ENCODE assay signal across 8 cellular contexts in the genomic region with DNA sequence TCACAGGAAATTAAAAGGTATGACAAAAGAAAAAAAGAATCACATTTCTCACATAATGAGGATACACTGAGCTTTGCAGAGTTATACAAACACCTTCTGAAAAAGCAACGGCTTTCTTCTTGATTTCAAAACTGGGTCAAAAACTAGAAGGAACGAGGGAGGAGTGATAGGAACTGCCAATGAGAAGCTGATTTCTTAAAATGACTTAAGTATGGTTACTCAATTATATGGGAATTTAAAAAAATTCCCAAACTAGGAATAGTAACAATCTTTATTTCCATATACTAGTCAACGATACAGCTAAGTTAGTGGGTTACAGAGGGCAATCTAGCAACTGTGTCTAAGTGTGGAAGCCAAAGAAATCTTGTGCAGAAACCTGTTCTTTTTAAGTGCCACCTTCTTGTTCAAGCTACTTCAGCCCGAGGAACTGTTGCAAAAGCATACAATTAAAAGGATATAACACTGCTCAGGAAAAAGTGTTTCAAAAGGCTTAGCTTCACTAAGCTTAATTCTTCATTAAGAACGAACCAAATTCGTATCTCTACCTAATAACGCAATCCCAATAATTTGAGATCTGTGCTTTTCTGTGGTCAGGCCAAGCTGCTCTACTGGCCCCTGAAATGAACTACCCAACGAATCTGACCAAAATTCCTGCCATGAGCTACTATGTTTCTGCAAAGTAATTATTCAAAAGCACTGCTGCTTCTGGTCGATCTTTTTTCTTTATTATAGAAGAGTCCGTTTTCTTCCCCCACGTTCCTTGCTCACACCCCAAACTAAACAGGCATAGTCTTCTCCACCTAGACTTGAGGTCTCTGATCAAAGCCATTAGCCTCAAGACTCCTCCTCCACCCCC. TPM values are rescaled to one million over a fixed set of nuclear protein-coding genes. Genes with fewer than 3 reads are reported as not detected.
DNase-seq lines count a peak whose midpoint lies in the region; ATAC-seq and TF ChIP-seq lines count a peak whose summit lies in the region.

No MANE protein-coding gene starts in this region.

- peaks cover 0 to 14% of the 10 kb centered on the region in 2 donors for H3K36me3 Mint-ChIP-seq in CD4-positive, alpha-beta memory T cell
- H3K36me3 Mint-ChIP-seq in naive B cell, result peaks cover 0 to 4% of the 10 kb centered on the region in 2 donors

- H2AFZ ChIP-seq in Karpas-422 (ENCODE audit: low read length), result no peak overlapping the region

- H3K4me3 ChIP-seq in CD4-positive, alpha-beta memory T cell (ENCODE audit: low read length in 2 of 2), result peak overlapping the region; percentile 80 to 81
- H3K4me3 ChIP-seq in Karpas-422 (ENCODE audit: low read length) (peak overlapping the region; percentile 91), cardiac fibroblast (replicated peaks in 1 of 2; ENCODE audit: low read depth in 2 of 2, low read length in 2 of 2) (peak overlapping the region; percentile 72 to 85), aorta (ENCODE audit: low read length in 2 of 2) (peak overlapping the region in 1 of 2 donors; percentile 89)

- no peaks in the 10 kb centered on the region for H3K9me2 ChIP-seq in Karpas-422 (replicated peaks; ENCODE audit: insufficient read depth, low read length)

- no peaks in the 10 kb centered on the region for H4K20me1 ChIP-seq in Karpas-422 (ENCODE audit: insufficient read depth, low read depth, low read length)

- ATAC-seq in naive B cell (ENCODE audit: low read depth in 2 of 2) (no peak), GM18907 (IDR thresholded peaks at IDR 0.05; ENCODE audit: unreplicated experiment) (no peak), aorta (ENCODE audit: low FRiP score) (no peak)

- peaks cover 0 to 2% (median 0%) of the 10 kb centered on the region in 8 donors for H3K9me3 Mint-ChIP-seq in CD4-positive, alpha-beta memory T cell
- H3K9me3 Mint-ChIP-seq in naive B cell, result no peaks in the 10 kb centered on the region

- H3K27me3 ChIP-seq in CD4-positive, alpha-beta memory T cell (ENCODE audit: insufficient read depth, low read length), result no peaks in the 10 kb centered on the region
- no peaks in the 10 kb centered on the region for H3K27me3 ChIP-seq in Karpas-422 (ENCODE audit: low read length)
- no peaks in the 10 kb centered on the region for H3K27me3 ChIP-seq in aorta (ENCODE audit: control insufficient read depth in 1 of 2, insufficient read depth in 2 of 2, low read length in 1 of 2)

- H3K36me3 ChIP-seq in CD4-positive, alpha-beta memory T cell (ENCODE audit: insufficient read depth, low read length), result no peaks in the 10 kb centered on the region
- H3K36me3 ChIP-seq in Karpas-422 (ENCODE audit: insufficient read depth, low read length) (no peaks in the 10 kb centered on the region), aorta (ENCODE audit: control insufficient read depth in 1 of 2, insufficient read depth in 2 of 2, low read length in 1 of 2) (no peaks in the 10 kb centered on the region)

- peak overlapping the region; percentile 96 for H3K9ac ChIP-seq in Karpas-422 (ENCODE audit: low read length)

- WGBS in aorta, 2 donors, result 32 to 41% methylated on average over 11 of the region's 11 CpGs

- H3K4me1 Mint-ChIP-seq in CD4-positive, alpha-beta memory T cell, result peaks cover 53 to 82% (median 73%) of the 10 kb centered on the region in 4 donors
- peaks cover 71 to 80% (median 77%) of the 10 kb centered on the region in 3 donors for H3K4me1 Mint-ChIP-seq in naive B cell

- H3K27ac ChIP-seq in CD4-positive, alpha-beta memory T cell (ENCODE audit: low read depth, low read length), result peak overlapping the region; percentile 87
- H3K27ac ChIP-seq in Karpas-422 (ENCODE audit: low read length) (peak overlapping the region; percentile 87), aorta (ENCODE audit: low read depth in 1 of 2, low read length in 2 of 2) (no peak overlapping the region)

- intact Hi-C loops in CD4-positive, alpha-beta memory T cell (cut with micrococcal nuclease), result loop anchor here (5.0 kb wide), 1 partner anchor 51 kb away; no protein-coding TSS in a partner anchor
- intact Hi-C loops in aorta (cut with DNase I), result loop anchor here in 1 of 2 donors (10.0 kb wide), 1 partner anchor 68 kb away; no protein-coding TSS in a partner anchor

- no peaks in the 10 kb centered on the region for H3K9me3 ChIP-seq in CD4-positive, alpha-beta memory T cell (ENCODE audit: control insufficient read depth in 1 of 2, low read length in 2 of 2)
- H3K9me3 ChIP-seq in Karpas-422 (ENCODE audit: low read length) (no peaks in the 10 kb centered on the region), aorta (ENCODE audit: control insufficient read depth, low read length) (no peaks in the 10 kb centered on the region)

- H3K4me3 Mint-ChIP-seq in CD4-positive, alpha-beta memory T cell, result peak overlapping the region; percentile 87 to 97 (median 94)
- peak overlapping the region; percentile 92 to 99 (median 97) for H3K4me3 Mint-ChIP-seq in naive B cell

- H3K4me2 ChIP-seq in Karpas-422 (ENCODE audit: low read depth, low read length, poor library complexity, severe bottlenecking), result peak overlapping the region; percentile 72

- peak overlapping the region; percentile 89 to 98 (median 93) for H3K27ac Mint-ChIP-seq in CD4-positive, alpha-beta memory T cell
- H3K27ac Mint-ChIP-seq in naive B cell, result peak overlapping the region; percentile 94 to 98 (median 96)

- peaks cover 77% of the 10 kb centered on the region for H3K79me2 ChIP-seq in Karpas-422 (ENCODE audit: low read length)

- peak in 1 of 5 donors; percentile 51 for DNase-seq in CD4-positive, alpha-beta memory T cell
- DNase-seq in Karpas-422 (peak; percentile 80), cardiac fibroblast (ENCODE audit: low read depth in 2 of 2) (no peak), naive B cell (no peak), HK-2 (ENCODE audit: unreplicated experiment) (no peak), hepatic stellate cell (ENCODE audit: low spot score) (no peak), aorta (no peak)

- peaks cover 80% of the 10 kb centered on the region for H3K4me1 ChIP-seq in CD4-positive, alpha-beta memory T cell (ENCODE audit: insufficient read depth, low read length)
- peaks cover 72% of the 10 kb centered on the region for H3K4me1 ChIP-seq in Karpas-422 (ENCODE audit: low read length)
- peaks cover 0 to 3% of the 10 kb centered on the region in 2 donors for H3K4me1 ChIP-seq in aorta (ENCODE audit: control insufficient read depth in 1 of 2, insufficient read depth in 2 of 2, low read length in 2 of 2)

- POLR2A ChIA-PET in CD4-positive, alpha-beta memory T cell (lab: Charles Lee; ENCODE audit: partially characterized antibody), result interaction anchor here (0.8 to 3.4 kb wide), 7 partner anchors 9 to 71 kb away, joined by 3 to 27 read pairs (median 4); no protein-coding TSS in a partner anchor

- H3K27me3 Mint-ChIP-seq in CD4-positive, alpha-beta memory T cell, result no peaks in the 10 kb centered on the region
- no peaks in the 10 kb centered on the region for H3K27me3 Mint-ChIP-seq in naive B cell

- no peak for TF ChIP-seq CTCF in cardiac fibroblast (IDR thresholded peaks at IDR 0.05; ENCODE audit: low read depth, low read length)

- CTCF ChIA-PET in CD4-positive, alpha-beta memory T cell (lab: Charles Lee; ENCODE audit: partially characterized antibody), result interaction anchor here (0.8 to 1.8 kb wide), 8 partner anchors 19 to 70 kb away, joined by 3 to 5 read pairs (median 3); no protein-coding TSS in a partner anchor

RNA-seq across cellular contexts. Expression of a gene that starts 1.9 kb away (rescaled TPM):
- total RNA-seq in CD4-positive, alpha-beta memory T cell, result 10 to 100 TPM; 73.2 to 74.2 TPM
- polyA plus RNA-seq in CD4-positive, alpha-beta memory T cell, result 10 to 100 TPM in 1 of 2 donors, 1 to 10 TPM in 1; 1.6 to 10.9 TPM
- 53.9 and 89.8 TPM in 2 replicates for total RNA-seq in Karpas-422 (2014; rRNA removed; shearing (Covaris generic); ENCODE audit: low replicate concordance)
- 10 to 100 TPM in 1 of 6 donors, 1 to 10 TPM in 5; 4.6 to 15.2 (median 8.5) TPM for polyA plus RNA-seq in naive B cell (ENCODE audit: low read depth in 6 of 6)
- total RNA-seq in aorta, result 10 to 100 TPM; 45.8 to 54.4 TPM
- polyA plus RNA-seq in aorta, result 10 to 100 TPM in 1 of 2 donors, 1 to 10 TPM in 1; 4.4 to 13.9 TPM

Comparison
In these comparisons a context has a peak if more than half of its experiments do, and no peak if none do; other contexts are left out.
1. H3K27ac ChIP-seq: peak in CD4-positive, alpha-beta memory T cell (single experiment) and Karpas-422 (single experiment); none in aorta (0 of 2).